ENCODE assay signal across 8 cellular contexts in the genomic region with DNA sequence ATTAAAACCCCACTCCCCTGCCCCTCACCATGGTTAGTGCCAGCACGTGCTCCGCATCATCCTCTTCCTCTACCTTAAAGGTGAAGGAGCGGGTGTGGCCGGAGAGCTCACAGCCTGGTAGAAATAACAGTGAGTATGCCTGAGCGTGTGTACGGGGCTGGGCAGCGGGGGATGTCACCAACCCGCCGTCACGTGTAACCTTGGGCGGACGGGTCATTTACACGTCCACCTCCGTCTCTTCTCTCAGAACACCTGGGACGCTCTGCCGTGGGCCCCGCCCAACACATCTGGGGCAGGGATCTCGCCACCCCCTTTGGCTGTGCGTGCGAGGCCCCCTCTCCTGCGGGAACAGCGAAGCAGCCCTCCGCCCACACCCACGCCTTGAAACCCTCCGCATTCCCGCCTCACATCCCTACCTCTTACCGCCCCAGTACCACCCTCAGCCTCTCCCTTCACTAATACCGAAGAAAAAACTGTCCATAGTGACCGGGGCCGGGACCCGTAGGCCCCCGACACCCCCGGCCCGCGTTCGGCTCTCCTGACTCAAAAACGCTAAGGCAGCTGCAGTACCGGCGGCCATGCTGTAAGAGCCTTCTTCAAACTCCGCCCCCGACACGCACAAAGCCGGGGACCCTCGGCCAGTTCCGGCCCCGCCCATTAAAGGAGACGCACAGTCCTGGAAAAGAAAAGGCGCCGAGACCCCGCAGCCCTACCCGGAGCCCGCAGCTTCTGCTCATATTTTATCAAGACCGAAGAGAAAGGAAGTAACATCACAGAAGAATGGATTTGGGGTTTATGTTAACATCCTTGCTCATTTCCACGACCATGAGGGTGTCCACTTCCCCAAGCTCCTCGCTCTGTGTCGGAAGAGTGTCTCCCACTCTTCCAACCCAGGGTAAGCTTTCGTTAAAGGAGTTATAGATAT. TPM values are rescaled to one million over a fixed set of nuclear protein-coding genes. Genes with fewer than 3 reads are reported as not detected.
DNase-seq lines count a peak whose midpoint lies in the region; ATAC-seq and TF ChIP-seq lines count a peak whose summit lies in the region.

A gene with protein sequence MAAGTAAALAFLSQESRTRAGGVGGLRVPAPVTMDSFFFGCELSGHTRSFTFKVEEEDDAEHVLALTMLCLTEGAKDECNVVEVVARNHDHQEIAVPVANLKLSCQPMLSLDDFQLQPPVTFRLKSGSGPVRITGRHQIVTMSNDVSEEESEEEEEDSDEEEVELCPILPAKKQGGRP (minus strand): TSS at position 636 of the 925 bp plus-strand sequence. CDS start 56 bp downstream, at position 580.

- TF ChIP-seq CTCF in GM13976 (IDR thresholded peaks at IDR 0.05; ENCODE audit: borderline replicate concordance, control extremely low read depth, extremely low read depth, insufficient read depth, missing control alignments) (no peak), activated B cell treated with CpG ODN at 0.5 μM for 24 hours (IDR thresholded peaks at IDR 0.05) (no peak), cardiac fibroblast (IDR thresholded peaks at IDR 0.05; ENCODE audit: low read depth, low read length) (no peak)

- peak; percentile 93 for DNase-seq in GM13976 (ENCODE audit: low spot score)
- DNase-seq in NCI-H2196 treated with DMSO at 0.1 percent for 48 hours (lab: John Stamatoyannopoulos, UW; ENCODE audit: unreplicated experiment) = peak; percentile 15
- peak; percentile 66 for DNase-seq in activated B cell treated with CpG ODN at 0.5 μM for 24 hours
- DNase-seq in cardiac fibroblast (ENCODE audit: low read depth in 2 of 2) = peak; percentile 79 to 80
- peak; percentile 80 for DNase-seq in iris pigment epithelial cell (ENCODE audit: low read depth)
- DNase-seq in stimulated activated CD4-positive, alpha-beta T cell treated with anti-CD3 and anti-CD28 coated beads, Interleukin-12 subunit alpha, Interleukin-12 subunit beta, amount 100 ng/mL, for 24 hours (ENCODE audit: low read depth in 2 of 2) = peak; percentile 78 to 88

- ATAC-seq in HG02870 (IDR thresholded peaks at IDR 0.05; ENCODE audit: unreplicated experiment) (peak; percentile 52), activated B cell treated with CpG ODN at 0.5 μM for 24 hours (ENCODE audit: low read depth) (peak; percentile 75), HG03565 (IDR thresholded peaks at IDR 0.05; ENCODE audit: unreplicated experiment) (no peak)

- H3K27ac Mint-ChIP-seq in activated B cell treated with CpG ODN at 0.5 μM for 24 hours = peak within 1 kb of the TSS; percentile 90

- H3K27me3 Mint-ChIP-seq in activated B cell treated with CpG ODN at 0.5 μM for 24 hours = peaks cover 6% of the 10 kb centered on the region

- POLR2A ChIA-PET in activated B cell treated with CpG ODN at 0.5 μM for 24 hours (lab: Charles Lee) = interaction anchor here (0.6 to 6.7 kb wide), 9 partner anchors 9 to 283 kb away, joined by 3 to 43 read pairs (median 3); a partner anchor contains a TSS

- peak within 1 kb of the TSS; percentile 100 for H3K4me3 Mint-ChIP-seq in activated B cell treated with CpG ODN at 0.5 μM for 24 hours

- H3K4me1 Mint-ChIP-seq in activated B cell treated with CpG ODN at 0.5 μM for 24 hours = peaks cover 53% of the 10 kb centered on the region

- CTCF ChIA-PET in activated B cell treated with CpG ODN at 0.5 μM for 24 hours (lab: Charles Lee) = interaction anchor here (0.8 to 2.6 kb wide), 10 partner anchors 9 to 290 kb away, joined by 3 to 11 read pairs (median 4); no protein-coding TSS in a partner anchor

- in situ Hi-C loops in GM13976 (cut with MboI; ENCODE audit: low sequenced_read_pairs, unreplicated experiment) = loop anchor here (5.0 kb wide), 1 partner anchor 176 kb away; no protein-coding TSS in a partner anchor

- no peaks in the 10 kb centered on the region for H3K9me3 Mint-ChIP-seq in activated B cell treated with CpG ODN at 0.5 μM for 24 hours

- peak within 1 kb of the TSS; percentile 79 to 89 for H3K4me3 ChIP-seq in cardiac fibroblast (replicated peaks in 1 of 2; ENCODE audit: low read depth in 2 of 2, low read length in 2 of 2)

- intact Hi-C loops in activated B cell treated with CpG ODN at 0.5 μM for 24 hours (cut with micrococcal nuclease) = loop anchor here (1.0 to 5.0 kb wide), 6 partner anchors 31 to 431 kb away; a partner anchor contains a TSS

- H3K36me3 Mint-ChIP-seq in activated B cell treated with CpG ODN at 0.5 μM for 24 hours (ENCODE audit: low read depth) = peaks cover 41% of the 10 kb centered on the region

RNA-seq across cellular contexts. Expression of the gene that starts here (rescaled TPM):
- total RNA-seq in activated B cell treated with CpG ODN at 0.5 μM for 24 hours = 48.1 and 60.7 TPM in 2 replicates

Comparison
In these comparisons a context has a peak if more than half of its experiments do, and no peak if none do; other contexts are left out.
1. DNase-seq: peak in every context shown above with its lines; median percentile 93 in GM13976; 83 in stimulated activated CD4-positive, alpha-beta T cell treated with anti-CD3 and anti-CD28 coated beads, Interleukin-12 subunit alpha, Interleukin-12 subunit beta, amount 100 ng/mL, for 24 hours; 80 in iris pigment epithelial cell; 80 in cardiac fibroblast; 66 in activated B cell treated with CpG ODN at 0.5 μM for 24 hours; 15 in NCI-H2196 treated with DMSO at 0.1 percent for 48 hours.